8 cellular contexts compared by ENCODE assay signal in genomic region chr12:49703647-49704137, GRCh38. TPM values are rescaled to one million over a fixed set of nuclear protein-coding genes. Genes with fewer than 3 reads are reported as not detected.
A peak's percentile ranks its signal among the peaks of the same experiment; 100 is the strongest.
DNase-seq lines count a peak whose midpoint lies in the region; ATAC-seq and TF ChIP-seq lines count a peak whose summit lies in the region.

No MANE protein-coding gene starts in this region.

- DNase-seq in A172 (ENCODE audit: low spot score) (peak; percentile 64), myocyte (ENCODE audit: low read depth) (peak; percentile 70), type B pancreatic cell (ENCODE audit: extremely low spot score, unreplicated experiment) (no peak), islet precursor cell (no peak), NCI-H2107 treated with DMSO at 0.1 percent for 48 hours (lab: John Stamatoyannopoulos, UW; ENCODE audit: unreplicated experiment) (no peak), midbrain (lab: John Stamatoyannopoulos, UW) (no peak)
- peak; percentile 61 to 78 for DNase-seq in activated T-cell treated with anti-CD3 and anti-CD28 coated beads, Interleukin-2, amount 50 U/mL, for 72 hours

- H3K4me3 Mint-ChIP-seq in IgD-negative memory B cell, result peak overlapping the region in 3 of 4 donors; percentile 76 to 89 (median 84)
- H3K4me3 Mint-ChIP-seq in activated T-cell treated with anti-CD3 and anti-CD28 coated beads, Interleukin-2, amount 50 U/mL, for 72 hours, result peak overlapping the region; percentile 79 to 96
- no peak overlapping the region for H3K4me3 Mint-ChIP-seq in type B pancreatic cell

- peak overlapping the region in 2 of 3 donors; percentile 32 to 50 for H3K27ac Mint-ChIP-seq in IgD-negative memory B cell
- peak overlapping the region; percentile 90 for H3K27ac Mint-ChIP-seq in activated T-cell treated with anti-CD3 and anti-CD28 coated beads, Interleukin-2, amount 50 U/mL, for 72 hours
- H3K27ac Mint-ChIP-seq in type B pancreatic cell, result no peak overlapping the region

- ATAC-seq in activated T-cell treated with anti-CD3 and anti-CD28 coated beads, Interleukin-2, amount 50 U/mL, for 72 hours (replicated peaks in 1 of 2), result peak; percentile 45 to 54

- H3K36me3 Mint-ChIP-seq in IgD-negative memory B cell (no peaks in the 10 kb centered on the region), type B pancreatic cell (no peaks in the 10 kb centered on the region)
- no peaks in the 10 kb centered on the region for H3K36me3 Mint-ChIP-seq in activated T-cell treated with anti-CD3 and anti-CD28 coated beads, Interleukin-2, amount 50 U/mL, for 72 hours (ENCODE audit: insufficient read depth in 2 of 2)

- H3K9me3 Mint-ChIP-seq in IgD-negative memory B cell, result no peaks in the 10 kb centered on the region
- H3K9me3 Mint-ChIP-seq in activated T-cell treated with anti-CD3 and anti-CD28 coated beads, Interleukin-2, amount 50 U/mL, for 72 hours, result no peaks in the 10 kb centered on the region
- H3K9me3 Mint-ChIP-seq in type B pancreatic cell, result no peaks in the 10 kb centered on the region

- H3K4me1 Mint-ChIP-seq in IgD-negative memory B cell (peaks cover 43 to 54% (median 49%) of the 10 kb centered on the region in 3 donors), type B pancreatic cell (ENCODE audit: unreplicated experiment) (peaks cover 40% of the 10 kb centered on the region)
- H3K4me1 Mint-ChIP-seq in activated T-cell treated with anti-CD3 and anti-CD28 coated beads, Interleukin-2, amount 50 U/mL, for 72 hours (ENCODE audit: low read depth), result peaks cover 66% of the 10 kb centered on the region

- H3K27me3 Mint-ChIP-seq in IgD-negative memory B cell (peaks cover 3% of the 10 kb centered on the region), type B pancreatic cell (peaks cover 30% of the 10 kb centered on the region)
- no peaks in the 10 kb centered on the region for H3K27me3 Mint-ChIP-seq in activated T-cell treated with anti-CD3 and anti-CD28 coated beads, Interleukin-2, amount 50 U/mL, for 72 hours (ENCODE audit: low read depth)

- no peak for TF ChIP-seq CTCF in type B pancreatic cell (conservative IDR thresholded peaks at IDR 0.05)

RNA-seq across cellular contexts. Expression of gene FMNL3, which starts 3.5 kb away (rescaled TPM):
- 16.4 and 16.6 TPM in 2 replicates for total RNA-seq in A172 (2014; rRNA removed; shearing (Covaris generic))
- polyA plus RNA-seq in IgD-negative memory B cell, result 5.6 TPM
- 10 to 100 TPM; 40.6 to 42.0 TPM for total RNA-seq in activated T-cell treated with anti-CD3 and anti-CD28 coated beads, Interleukin-2, amount 50 U/mL, for 72 hours
- total RNA-seq in myocyte, result 16.7 and 18.8 TPM in 2 replicates
- 18.0 TPM for polyA plus RNA-seq in myocyte (2012)
- 2.5 and 21.1 TPM in 2 replicates for total RNA-seq in type B pancreatic cell (ENCODE audit: low replicate concordance)

RNA-seq across cellular contexts. Expression of gene TMBIM6, which starts 37.7 kb away (rescaled TPM):
- 242 and 305 TPM in 2 replicates for total RNA-seq in A172 (2014; rRNA removed; shearing (Covaris generic))
- polyA plus RNA-seq in IgD-negative memory B cell, result 710 TPM
- 100 to 1,000 TPM; 755 to 785 TPM for total RNA-seq in activated T-cell treated with anti-CD3 and anti-CD28 coated beads, Interleukin-2, amount 50 U/mL, for 72 hours
- total RNA-seq in myocyte (315 and 361 TPM in 2 replicates), type B pancreatic cell (ENCODE audit: low replicate concordance) (497 and 686 TPM in 2 replicates)
- polyA plus RNA-seq in myocyte (2012), result 322 TPM

Comparison
In these comparisons a context has a peak if more than half of its experiments do, and no peak if none do; other contexts are left out.
1. DNase-seq: peak in A172 (single experiment), activated T-cell treated with anti-CD3 and anti-CD28 coated beads, Interleukin-2, amount 50 U/mL, for 72 hours (2 of 2) and myocyte (single experiment); none in type B pancreatic cell (single experiment), islet precursor cell (single experiment), NCI-H2107 treated with DMSO at 0.1 percent for 48 hours (single experiment) and midbrain (single experiment).